28 cellular contexts compared by ENCODE assay signal in genomic region chr6:42925248-42925857, GRCh38. TPM values are rescaled to one million over a fixed set of nuclear protein-coding genes. Genes with fewer than 3 reads are reported as not detected.
DNase-seq lines count a peak whose midpoint lies in the region; ATAC-seq, FAIRE-seq and TF ChIP-seq lines count a peak whose summit lies in the region.
"Had no signal": no experiment of that assay in that cellular context is flagged by ENCODE, and none has a peak within 500 bp of the region (broad histone marks: within the 10 kb centered on the region; RNA-seq: fewer than 3 reads in every experiment).

No MANE protein-coding gene starts in this region.

- no peak for DNase-seq in activated CD4-positive, alpha-beta T cell treated with anti-CD3 and anti-CD28 coated beads, Interleukin-2, amount 10 ng/mL, durations not matched to agents 7 days and 5 days
- no peak for DNase-seq in activated CD4-positive, alpha-beta T cell treated with anti-CD3 and anti-CD28 coated beads, Interleukin-2, amount 50 U/mL, for 1 hour
- DNase-seq in H1 (ENCODE audit: low read depth in 1 of 2, low spot score in 2 of 2) (peak in 1 of 2 experiments; percentile 56), neural progenitor cell (ENCODE audit: low spot score) (no peak), amniotic stem cell (lab: John Stamatoyannopoulos, UW) (no peak)
- no peak for DNase-seq in stimulated activated naive CD4-positive, alpha-beta T cell (lab: John Stamatoyannopoulos, UW)
- DNase-seq: activated CD4-positive, alpha-beta T cell treated with anti-CD3 and anti-CD28 coated beads, Interleukin-2, amount 10 ng/mL, durations not matched to agents 24 days and 14 days; body of pancreas; CD8-positive, alpha-beta memory T cell; cerebellar nuclear complex; head of caudate nucleus; immature natural killer cell; left lung; naive thymus-derived CD8-positive, alpha-beta T cell; NCI-H1092 treated with DMSO at 0.1 percent for 48 hours; NCI-H1930; ovary; stimulated activated CD4-positive, alpha-beta T cell treated with anti-CD3 and anti-CD28 coated beads, Interleukin-4, amount 100 ng/mL, for 24 hours; T-helper 2 cell; transverse colon had no signal

- no peak overlapping the region for H3K14ac ChIP-seq in H1 (ENCODE audit: insufficient read length)

- no peak overlapping the region for H2BK15ac ChIP-seq in H1 (ENCODE audit: low read length)

- H2BK20ac ChIP-seq in H1 (ENCODE audit: low read length), result no peak overlapping the region

- H3K27me3 ChIP-seq in HUES6 (ENCODE audit: control insufficient read depth, insufficient read depth, low read length), result no peaks in the 10 kb centered on the region
- H3K27me3 ChIP-seq in H1 (replicated peaks in 1 of 4; ENCODE audit: control insufficient read depth in 3 of 4, extremely low read depth in 1 of 4, insufficient read depth in 3 of 4, low read length in 3 of 4), result no peaks in the 10 kb centered on the region
- no peaks in the 10 kb centered on the region for H3K27me3 ChIP-seq in neural progenitor cell
- H3K27me3 ChIP-seq: body of pancreas, ovary had no signal

- H3K36me3 Mint-ChIP-seq in activated CD4-positive, alpha-beta T cell treated with anti-CD3 and anti-CD28 coated beads, Interleukin-2, amount 10 ng/mL, durations not matched to agents 7 days and 5 days (ENCODE audit: low read depth), result peaks cover 9% of the 10 kb centered on the region
- no peaks in the 10 kb centered on the region for H3K36me3 Mint-ChIP-seq in neural progenitor cell
- H3K36me3 Mint-ChIP-seq: immature natural killer cell, mesothelial cell of epicardium had no signal

- H3K18ac ChIP-seq in H1 (ENCODE audit: extremely low read depth, low read length), result no peak overlapping the region

- no peak for TF ChIP-seq POLR2A in H1 (IDR thresholded peaks at IDR 0.05; ENCODE audit: control extremely low read depth in 1 of 2, low read depth in 2 of 2, low read length in 2 of 2)

- no peak overlapping the region for H3K56ac ChIP-seq in H1 (replicated peaks; ENCODE audit: insufficient read length, low read depth, low read length)

- peaks cover 27% of the 10 kb centered on the region for H3F3A ChIP-seq in neural progenitor cell (ENCODE audit: low read depth)

- POLR2A ChIA-PET in activated CD4-positive, alpha-beta T cell treated with anti-CD3 and anti-CD28 coated beads, Interleukin-2, amount 10 ng/mL, durations not matched to agents 7 days and 5 days (lab: Charles Lee), result no interaction called here
- POLR2A ChIA-PET in H1 (lab: Charles Lee; ENCODE audit: partially characterized antibody), result interaction anchor here (0.7 to 6.7 kb wide), 5 partner anchors 12 to 201 kb away, joined by 3 to 81 read pairs (median 3); partner anchors contain the start of gene PTCRA

- 91% methylated on average over 18 of the region's 23 CpGs; no CpG with 5 or more reads in 1 of the 2 experiments for WGBS in H1 (ENCODE audit: extremely low coverage in 1 of 2, insufficient coverage in 1 of 2, insufficient read length in 1 of 2, insufficient replicate concordance in 2 of 2, low coverage in 1 of 2, low lambda C conversion rate in 2 of 2, missing lambda C conversion rate in 1 of 2), 2 experiments

- H3K4me1 Mint-ChIP-seq in activated CD4-positive, alpha-beta T cell treated with anti-CD3 and anti-CD28 coated beads, Interleukin-2, amount 10 ng/mL, durations not matched to agents 7 days and 5 days, result peaks cover 9% of the 10 kb centered on the region
- H3K4me1 Mint-ChIP-seq in neural progenitor cell, result peaks cover 12% of the 10 kb centered on the region

- H2AK5ac ChIP-seq in H1 (ENCODE audit: low read depth, low read length), result no peak overlapping the region

- TF ChIP-seq RAD21 in H1 (IDR thresholded peaks at IDR 0.05 in 1 of 2, conservative IDR thresholded peaks at IDR 0.05 in 1 of 2; ENCODE audit: low read depth in 2 of 2, low read length in 2 of 2), result peak in 1 of 2 experiments; percentile 8; a peak in 1 of 4 replicates

- H3K4me1 ChIP-seq in HUES6 (ENCODE audit: control insufficient read depth, insufficient read depth, low read length), result peaks cover 13% of the 10 kb centered on the region
- peaks cover 0 to 6% (median 1%) of the 10 kb centered on the region in 4 experiments; a peak in 3 of 7 replicates for H3K4me1 ChIP-seq in H1 (replicated peaks in 1 of 4; ENCODE audit: control insufficient read depth in 3 of 4, insufficient read depth in 4 of 4, low read length in 3 of 4)
- H3K4me1 ChIP-seq in neural progenitor cell, result peaks cover 3% of the 10 kb centered on the region

- no peak overlapping the region for H3K23ac ChIP-seq in H1 (ENCODE audit: insufficient read length)

- no peaks in the 10 kb centered on the region for H3K9me3 Mint-ChIP-seq in activated CD4-positive, alpha-beta T cell treated with anti-CD3 and anti-CD28 coated beads, Interleukin-2, amount 10 ng/mL, durations not matched to agents 7 days and 5 days
- no peaks in the 10 kb centered on the region for H3K9me3 Mint-ChIP-seq in neural progenitor cell
- H3K9me3 Mint-ChIP-seq: activated CD4-positive, alpha-beta T cell treated with anti-CD3 and anti-CD28 coated beads, Interleukin-2, amount 10 ng/mL, durations not matched to agents 24 days and 14 days; CD8-positive, alpha-beta memory T cell; immature natural killer cell; mesothelial cell of epicardium; naive thymus-derived CD8-positive, alpha-beta T cell had no signal

- peak overlapping the region; percentile 71 for H4K91ac ChIP-seq in H1 (replicated peaks; ENCODE audit: insufficient read length, low read length)

- H4K20me1 ChIP-seq in H1 (replicated peaks in 1 of 2; ENCODE audit: control insufficient read depth in 1 of 2, insufficient read depth in 2 of 2, low read length in 2 of 2), result no peaks in the 10 kb centered on the region
- H4K20me1 ChIP-seq in neural progenitor cell (ENCODE audit: low read depth), result no peaks in the 10 kb centered on the region

- peak overlapping the region; percentile 34 for H3K4ac ChIP-seq in H1 (replicated peaks; ENCODE audit: insufficient read length, low read depth, low read length)

- H3K4me3 Mint-ChIP-seq in activated CD4-positive, alpha-beta T cell treated with anti-CD3 and anti-CD28 coated beads, Interleukin-2, amount 10 ng/mL, durations not matched to agents 7 days and 5 days, result no peak overlapping the region
- no peak overlapping the region for H3K4me3 Mint-ChIP-seq in neural progenitor cell
- H3K4me3 Mint-ChIP-seq: activated CD4-positive, alpha-beta T cell treated with anti-CD3 and anti-CD28 coated beads, Interleukin-2, amount 10 ng/mL, durations not matched to agents 24 days and 14 days; immature natural killer cell; mesothelial cell of epicardium; naive thymus-derived CD8-positive, alpha-beta T cell had no signal

- no peak for ATAC-seq in HG03520 (IDR thresholded peaks at IDR 0.05; ENCODE audit: unreplicated experiment)
- ATAC-seq: body of pancreas; left lung; naive thymus-derived CD8-positive, alpha-beta T cell had no signal

- no peak overlapping the region for H2BK12ac ChIP-seq in H1 (ENCODE audit: low read depth, low read length)

- no peaks in the 10 kb centered on the region for H3K9me3 ChIP-seq in HUES6 (ENCODE audit: control insufficient read depth, insufficient read depth, low read depth, low read length)
- H3K9me3 ChIP-seq in H1 (ENCODE audit: insufficient read depth in 2 of 2, low read depth in 1 of 2, low read length in 1 of 2), result no peaks in the 10 kb centered on the region
- no peaks in the 10 kb centered on the region for H3K9me3 ChIP-seq in neural progenitor cell (ENCODE audit: low read depth)
- H3K9me3 ChIP-seq: body of pancreas, left lung, ovary, right atrium auricular region, transverse colon had no signal

- TF ChIP-seq CTCF in H1 (IDR thresholded peaks at IDR 0.05; ENCODE audit: control extremely low read depth in 1 of 3, insufficient read depth in 1 of 3, low read depth in 1 of 3, low read length in 3 of 3) (no peak), neural progenitor cell (IDR thresholded peaks at IDR 0.05) (no peak)

- H3K4me3 ChIP-seq in HUES6 (ENCODE audit: low read depth, low read length), result peak overlapping the region; percentile 19; the same call in 1 of the 2 replicates
- H3K4me3 ChIP-seq in H1 (ENCODE audit: extremely low read depth in 1 of 4, insufficient read depth in 2 of 4, low read depth in 3 of 4, low read length in 4 of 4), result no peak overlapping the region
- no peak overlapping the region for H3K4me3 ChIP-seq in neural progenitor cell
- H3K4me3 ChIP-seq: body of pancreas, left lung, ovary, right atrium auricular region, SK-N-MC, transverse colon had no signal

- peaks cover 0 to 2% of the 10 kb centered on the region in 2 experiments; a peak in 1 of 4 replicates for H3K79me2 ChIP-seq in H1 (ENCODE audit: control insufficient read depth in 1 of 2, insufficient read depth in 2 of 2, low read length in 2 of 2)
- H3K79me2 ChIP-seq in neural progenitor cell (ENCODE audit: low read depth), result peaks cover 5% of the 10 kb centered on the region

- H3K9ac ChIP-seq in HUES6 (ENCODE audit: low read length), result no peak overlapping the region
- no peak overlapping the region for H3K9ac ChIP-seq in H1 (replicated peaks in 1 of 4; ENCODE audit: extremely low read depth in 1 of 4, low read depth in 3 of 4, low read length in 3 of 4)
- no peak overlapping the region for H3K9ac ChIP-seq in neural progenitor cell

- H3K23me2 ChIP-seq in H1 (ENCODE audit: low read depth, low read length), result peaks cover 5% of the 10 kb centered on the region; the same call in 1 of the 2 replicates

- no peak for TF ChIP-seq EP300 in H1 (IDR thresholded peaks at IDR 0.05; ENCODE audit: borderline replicate concordance in 1 of 2, low read depth in 2 of 2, low read length in 2 of 2)

- no peak overlapping the region for H2BK120ac ChIP-seq in H1 (replicated peaks; ENCODE audit: low read depth, low read length)

- no peak overlapping the region for H4K5ac ChIP-seq in H1 (ENCODE audit: insufficient read length, low read depth, low read length)

- H4K8ac ChIP-seq in H1 (ENCODE audit: extremely low read depth, insufficient read depth, low read length), result peak overlapping the region; percentile 72; the same call in 1 of the 2 replicates

- H3K79me1 ChIP-seq in H1 (ENCODE audit: low read depth, low read length), result no peaks in the 10 kb centered on the region

- H3K27ac Mint-ChIP-seq in activated CD4-positive, alpha-beta T cell treated with anti-CD3 and anti-CD28 coated beads, Interleukin-2, amount 10 ng/mL, durations not matched to agents 7 days and 5 days, result peak overlapping the region; percentile 16
- peak overlapping the region; percentile 15 for H3K27ac Mint-ChIP-seq in neural progenitor cell
- H3K27ac Mint-ChIP-seq: activated CD4-positive, alpha-beta T cell treated with anti-CD3 and anti-CD28 coated beads, Interleukin-2, amount 10 ng/mL, durations not matched to agents 24 days and 14 days; mesothelial cell of epicardium had no signal

- no peak overlapping the region; the same call in 1 of the 2 replicates for H2BK5ac ChIP-seq in H1 (ENCODE audit: low read depth, low read length)

- H3K27ac ChIP-seq in HUES6 (ENCODE audit: low read depth, low read length) (no peak overlapping the region), H1 (ENCODE audit: low read depth, low read length) (no peak overlapping the region), neural progenitor cell (no peak overlapping the region)
- H3K27ac ChIP-seq: 22Rv1, body of pancreas, epithelial cell of prostate, left lung, ovary, right atrium auricular region, RWPE1, SK-N-MC, transverse colon had no signal

- no peak for FAIRE-seq in H1 (lab: Jason Lieb, UNC)

- CTCF ChIA-PET in activated CD4-positive, alpha-beta T cell treated with anti-CD3 and anti-CD28 coated beads, Interleukin-2, amount 10 ng/mL, durations not matched to agents 7 days and 5 days (lab: Charles Lee), result interaction anchor here (0.8 to 1.1 kb wide), 2 partner anchors 10 to 11 kb away, joined by 3 to 4 read pairs; no protein-coding TSS in a partner anchor
- CTCF ChIA-PET in H1 (lab: Charles Lee; ENCODE audit: partially characterized antibody), result interaction anchor here (0.5 to 2.3 kb wide), 13 partner anchors 8 to 415 kb away, joined by 3 to 7 read pairs (median 3); no protein-coding TSS in a partner anchor

- no peaks in the 10 kb centered on the region for H3K27me3 Mint-ChIP-seq in activated CD4-positive, alpha-beta T cell treated with anti-CD3 and anti-CD28 coated beads, Interleukin-2, amount 10 ng/mL, durations not matched to agents 7 days and 5 days
- H3K27me3 Mint-ChIP-seq in neural progenitor cell (ENCODE audit: insufficient read depth, low read depth), result peaks cover 6% of the 10 kb centered on the region
- H3K27me3 Mint-ChIP-seq: activated CD4-positive, alpha-beta T cell treated with anti-CD3 and anti-CD28 coated beads, Interleukin-2, amount 10 ng/mL, durations not matched to agents 24 days and 14 days; naive thymus-derived CD8-positive, alpha-beta T cell had no signal

- H3K4me2 ChIP-seq in H1 (ENCODE audit: insufficient read depth in 1 of 2, low read depth in 2 of 2, low read length in 2 of 2), result no peak overlapping the region
- no peak overlapping the region for H3K4me2 ChIP-seq in neural progenitor cell

- H3K36me3 ChIP-seq in HUES6 (ENCODE audit: control insufficient read depth, insufficient read depth, low read length) (no peaks in the 10 kb centered on the region), H1 (ENCODE audit: control insufficient read depth in 2 of 4, insufficient read depth in 4 of 4, low read length in 3 of 4) (no peaks in the 10 kb centered on the region), neural progenitor cell (no peaks in the 10 kb centered on the region)
- H3K36me3 ChIP-seq: left lung, ovary, right atrium auricular region, transverse colon had no signal

- H2AFZ ChIP-seq in H1 (ENCODE audit: low read length) (no peak overlapping the region; the same call in 1 of the 2 replicates), neural progenitor cell (replicated peaks) (no peak overlapping the region)

RNA-seq across cellular contexts. Expression of gene CNPY3, which starts 3.9 kb away (rescaled TPM):
- total RNA-seq in activated CD4-positive, alpha-beta T cell treated with anti-CD3 and anti-CD28 coated beads, Interleukin-2, amount 10 ng/mL, durations not matched to agents 7 days and 5 days, result 10 to 100 TPM; 69.7 to 75.0 TPM
- total RNA-seq in H1 (2021; fragmentation: NEBNext Ultra II Directional; extraction: Animal tissue kit (Norgen Biotek cat#: 25700)), result 64.5 and 67.9 TPM in 2 replicates
- polyA plus RNA-seq in H1 (2011; rRNA removed), result 49.6 and 64.1 TPM in 2 replicates
- polyA plus RNA-seq in H1 (2011; cell fraction: cytosol; rRNA removed), result 60.8 TPM
- 51.3 TPM for polyA plus RNA-seq in H1 (2011; cell fraction: nucleus; rRNA removed)
- 61.8 to 73.0 TPM (median 65.9 TPM) in 4 replicates for polyA plus RNA-seq in H1 (2012, experiment 1 of 2)
- polyA plus RNA-seq in H1 (2012, experiment 2 of 2), result 69.9 TPM
- polyA plus RNA-seq in H1 (2013, experiment 1 of 2), result 65.9 TPM
- polyA plus RNA-seq in H1 (2013, experiment 2 of 2), result 80.1 TPM
- polyA minus RNA-seq in H1 (2011; rRNA and poly(A)+ RNA removed), result 26.1 and 34.2 TPM in 2 replicates
- 27.1 TPM for polyA minus RNA-seq in H1 (2011; cell fraction: cytosol; rRNA and poly(A)+ RNA removed)
- 16.9 TPM for polyA minus RNA-seq in H1 (2011; cell fraction: nucleus; rRNA and poly(A)+ RNA removed)
- total RNA-seq in neural progenitor cell (ENCODE audit: low replicate concordance), result 38.0 and 65.4 TPM in 2 replicates

RNA-seq across cellular contexts. Expression of gene PTCRA, which starts 9.5 kb away (rescaled TPM):
- total RNA-seq in activated CD4-positive, alpha-beta T cell treated with anti-CD3 and anti-CD28 coated beads, Interleukin-2, amount 10 ng/mL, durations not matched to agents 7 days and 5 days, result not detected
- not detected in 2 replicates for total RNA-seq in H1 (2021; fragmentation: NEBNext Ultra II Directional; extraction: Animal tissue kit (Norgen Biotek cat#: 25700))
- not detected in 2 replicates for polyA plus RNA-seq in H1 (2011; rRNA removed)
- polyA plus RNA-seq in H1 (2011; cell fraction: cytosol; rRNA removed), result not detected
- not detected for polyA plus RNA-seq in H1 (2011; cell fraction: nucleus; rRNA removed)
- polyA plus RNA-seq in H1 (2012, experiment 1 of 2), result not detected in 4 replicates
- polyA plus RNA-seq in H1 (2012, experiment 2 of 2), result not detected
- polyA plus RNA-seq in H1 (2013, experiment 1 of 2), result not detected
- polyA plus RNA-seq in H1 (2013, experiment 2 of 2), result not detected
- polyA minus RNA-seq in H1 (2011; rRNA and poly(A)+ RNA removed), result not detected in 2 replicates
- not detected for polyA minus RNA-seq in H1 (2011; cell fraction: cytosol; rRNA and poly(A)+ RNA removed)
- polyA minus RNA-seq in H1 (2011; cell fraction: nucleus; rRNA and poly(A)+ RNA removed), result not detected
- not detected in 2 replicates for total RNA-seq in neural progenitor cell (ENCODE audit: low replicate concordance)
- total RNA-seq: activated CD4-positive, alpha-beta T cell treated with anti-CD3 and anti-CD28 coated beads, Interleukin-2, amount 10 ng/mL, durations not matched to agents 24 days and 14 days; body of pancreas; CD8-positive, alpha-beta memory T cell; mesothelial cell of epicardium; naive thymus-derived CD8-positive, alpha-beta T cell; transverse colon had no signal
- polyA plus RNA-seq: CD8-positive, alpha-beta memory T cell; naive thymus-derived CD8-positive, alpha-beta T cell; ovary had no signal

RNA-seq across cellular contexts. Expression of gene GNMT, which starts 35.2 kb away (rescaled TPM):
- total RNA-seq in activated CD4-positive, alpha-beta T cell treated with anti-CD3 and anti-CD28 coated beads, Interleukin-2, amount 10 ng/mL, durations not matched to agents 7 days and 5 days, result 1 to 10 TPM; 1.1 to 1.3 TPM
- 1.8 TPM in 2 replicates for total RNA-seq in H1 (2021; fragmentation: NEBNext Ultra II Directional; extraction: Animal tissue kit (Norgen Biotek cat#: 25700))
- 3.4 and 4.3 TPM in 2 replicates for polyA plus RNA-seq in H1 (2011; rRNA removed)
- polyA plus RNA-seq in H1 (2011; cell fraction: cytosol; rRNA removed), result 3.4 TPM
- polyA plus RNA-seq in H1 (2011; cell fraction: nucleus; rRNA removed), result 4.2 TPM
- 1.0 to 3.1 TPM (median 2.3 TPM) in 4 replicates for polyA plus RNA-seq in H1 (2012, experiment 1 of 2)
- polyA plus RNA-seq in H1 (2012, experiment 2 of 2), result 2.0 TPM
- 1.3 TPM for polyA plus RNA-seq in H1 (2013, experiment 1 of 2)
- 0.85 TPM for polyA plus RNA-seq in H1 (2013, experiment 2 of 2)
- polyA minus RNA-seq in H1 (2011; rRNA and poly(A)+ RNA removed), result 1.0 and 1.6 TPM in 2 replicates
- polyA minus RNA-seq in H1 (2011; cell fraction: cytosol; rRNA and poly(A)+ RNA removed), result 1.1 TPM
- 1.2 TPM for polyA minus RNA-seq in H1 (2011; cell fraction: nucleus; rRNA and poly(A)+ RNA removed)
- total RNA-seq in neural progenitor cell (ENCODE audit: low replicate concordance), result 0.50 TPM in 1 of 2 replicates, not detected in the other
- polyA plus RNA-seq: CD8-positive, alpha-beta memory T cell had no signal

RNA-seq across cellular contexts. Expression of gene RPL7L1, which starts 45.9 kb away (rescaled TPM):
- 10 to 100 TPM; 68.7 to 74.0 TPM for total RNA-seq in activated CD4-positive, alpha-beta T cell treated with anti-CD3 and anti-CD28 coated beads, Interleukin-2, amount 10 ng/mL, durations not matched to agents 7 days and 5 days
- 112 and 117 TPM in 2 replicates for total RNA-seq in H1 (2021; fragmentation: NEBNext Ultra II Directional; extraction: Animal tissue kit (Norgen Biotek cat#: 25700))
- 29.3 and 31.0 TPM in 2 replicates for polyA plus RNA-seq in H1 (2011; rRNA removed)
- 37.7 TPM for polyA plus RNA-seq in H1 (2011; cell fraction: cytosol; rRNA removed)
- 25.4 TPM for polyA plus RNA-seq in H1 (2011; cell fraction: nucleus; rRNA removed)
- 71.5 to 104 TPM (median 83.2 TPM) in 4 replicates for polyA plus RNA-seq in H1 (2012, experiment 1 of 2)
- 23.5 TPM for polyA plus RNA-seq in H1 (2012, experiment 2 of 2)
- polyA plus RNA-seq in H1 (2013, experiment 1 of 2), result 74.0 TPM
- 70.7 TPM for polyA plus RNA-seq in H1 (2013, experiment 2 of 2)
- 51.0 and 54.5 TPM in 2 replicates for polyA minus RNA-seq in H1 (2011; rRNA and poly(A)+ RNA removed)
- polyA minus RNA-seq in H1 (2011; cell fraction: cytosol; rRNA and poly(A)+ RNA removed), result 33.8 TPM
- polyA minus RNA-seq in H1 (2011; cell fraction: nucleus; rRNA and poly(A)+ RNA removed), result 60.4 TPM
- 92.0 and 106 TPM in 2 replicates for total RNA-seq in neural progenitor cell (ENCODE audit: low replicate concordance)

RNA-seq across cellular contexts. Expression of gene PEX6, which starts 53.6 kb away (rescaled TPM):
- 10 to 100 TPM; 18.7 to 21.3 TPM for total RNA-seq in activated CD4-positive, alpha-beta T cell treated with anti-CD3 and anti-CD28 coated beads, Interleukin-2, amount 10 ng/mL, durations not matched to agents 7 days and 5 days
- 11.7 and 12.5 TPM in 2 replicates for total RNA-seq in H1 (2021; fragmentation: NEBNext Ultra II Directional; extraction: Animal tissue kit (Norgen Biotek cat#: 25700))
- 6.4 and 11.6 TPM in 2 replicates for polyA plus RNA-seq in H1 (2011; rRNA removed)
- polyA plus RNA-seq in H1 (2011; cell fraction: cytosol; rRNA removed), result 9.2 TPM
- polyA plus RNA-seq in H1 (2011; cell fraction: nucleus; rRNA removed), result 29.3 TPM
- 8.5 to 13.3 TPM (median 13.1 TPM) in 4 replicates for polyA plus RNA-seq in H1 (2012, experiment 1 of 2)
- 13.0 TPM for polyA plus RNA-seq in H1 (2012, experiment 2 of 2)
- 5.4 TPM for polyA plus RNA-seq in H1 (2013, experiment 1 of 2)
- 4.6 TPM for polyA plus RNA-seq in H1 (2013, experiment 2 of 2)
- 7.5 and 10.5 TPM in 2 replicates for polyA minus RNA-seq in H1 (2011; rRNA and poly(A)+ RNA removed)
- polyA minus RNA-seq in H1 (2011; cell fraction: cytosol; rRNA and poly(A)+ RNA removed), result 9.2 TPM
- 7.4 TPM for polyA minus RNA-seq in H1 (2011; cell fraction: nucleus; rRNA and poly(A)+ RNA removed)
- 11.3 and 22.4 TPM in 2 replicates for total RNA-seq in neural progenitor cell (ENCODE audit: low replicate concordance)
